ENCODE assay signal across 8 cellular contexts in genomic region chr20:6769953-6770831, GRCh38. TPM values are rescaled to one million over a fixed set of nuclear protein-coding genes. Genes with fewer than 3 reads are reported as not detected.
A peak's percentile ranks its signal among the peaks of the same experiment; 100 is the strongest.
DNase-seq lines count a peak whose midpoint lies in the region; ATAC-seq and TF ChIP-seq lines count a peak whose summit lies in the region.

No MANE protein-coding gene starts in this region.

- DNase-seq in H4 (ENCODE audit: low spot score), result peak; percentile 31
- DNase-seq in MCF 10A (ENCODE audit: unreplicated experiment), result no peak
- DNase-seq in iPS-NIHi7 (ENCODE audit: extremely low spot score), result peak; percentile 47
- peak; percentile 76 for DNase-seq in sigmoid colon
- no peak for DNase-seq in activated naive CD4-positive, alpha-beta T cell treated with anti-CD3 and anti-CD28 coated beads for 36 hours

- intact Hi-C loops in MCF 10A (cut with micrococcal nuclease) (loop anchor here (5.0 kb wide), 4 partner anchors 57 to 593 kb away; no protein-coding TSS in a partner anchor), sigmoid colon (cut with DNase I) (loop anchor here (5.0 to 10.0 kb wide), 4 partner anchors 135 to 1155 kb away; no protein-coding TSS in a partner anchor)
- intact Hi-C loops in activated naive CD4-positive, alpha-beta T cell treated with anti-CD3 and anti-CD28 coated beads for 36 hours (cut with micrococcal nuclease), result loop anchor here (5.0 kb wide), 1 partner anchor 1952 kb away; no protein-coding TSS in a partner anchor

- H3K9me3 ChIP-seq in sigmoid colon, result no peaks in the 10 kb centered on the region

- CTCF ChIA-PET in MCF 10A (lab: Yijun Ruan, JAX), result interaction anchor here (0.5 to 2.5 kb wide), 22 partner anchors 11 to 1089 kb away, joined by 3 to 15 read pairs (median 4); no protein-coding TSS in a partner anchor
- CTCF ChIA-PET in activated naive CD4-positive, alpha-beta T cell treated with anti-CD3 and anti-CD28 coated beads for 36 hours (lab: Charles Lee), result interaction anchor here (0.6 kb wide), 1 partner anchor 515 kb away, joined by 6 read pairs; no protein-coding TSS in a partner anchor

- H3K36me3 Mint-ChIP-seq in MCF 10A (ENCODE audit: insufficient read depth, unreplicated experiment), result no peaks in the 10 kb centered on the region
- H3K36me3 Mint-ChIP-seq in activated naive CD4-positive, alpha-beta T cell treated with anti-CD3 and anti-CD28 coated beads for 36 hours (ENCODE audit: low read depth), result no peaks in the 10 kb centered on the region

- H3K27ac Mint-ChIP-seq in MCF 10A (ENCODE audit: low read depth, unreplicated experiment), result no peak overlapping the region
- no peak overlapping the region for H3K27ac Mint-ChIP-seq in activated naive CD4-positive, alpha-beta T cell treated with anti-CD3 and anti-CD28 coated beads for 36 hours

- TF ChIP-seq CTCF in MCF 10A (IDR thresholded peaks at IDR 0.05; ENCODE audit: unreplicated experiment) (no peak), sigmoid colon (IDR thresholded peaks at IDR 0.05) (no peak)

- POLR2A ChIA-PET in MCF 10A (lab: Yijun Ruan, JAX), result interaction anchor here (0.5 to 2.1 kb wide), 9 partner anchors 11 to 507 kb away, joined by 3 to 14 read pairs (median 3); no protein-coding TSS in a partner anchor

- H3K4me1 ChIP-seq in sigmoid colon, result peaks cover 0 to 24% (median 21%) of the 10 kb centered on the region in 4 donors

- TF ChIP-seq EP300 in sigmoid colon (IDR thresholded peaks at IDR 0.05), result no peak

- no peaks in the 10 kb centered on the region for H3K27me3 Mint-ChIP-seq in MCF 10A (ENCODE audit: insufficient read depth, unreplicated experiment)
- H3K27me3 Mint-ChIP-seq in activated naive CD4-positive, alpha-beta T cell treated with anti-CD3 and anti-CD28 coated beads for 36 hours (ENCODE audit: low read depth), result peaks cover 49% of the 10 kb centered on the region

- H3K4me3 ChIP-seq in sigmoid colon, result peak overlapping the region; percentile 36 to 70 (median 64)

- H3K4me3 Mint-ChIP-seq in MCF 10A (ENCODE audit: unreplicated experiment), result peak overlapping the region; percentile 86
- no peak overlapping the region for H3K4me3 Mint-ChIP-seq in activated naive CD4-positive, alpha-beta T cell treated with anti-CD3 and anti-CD28 coated beads for 36 hours

- H3K27me3 ChIP-seq in sigmoid colon, result peaks cover 0 to 35% (median 13%) of the 10 kb centered on the region in 3 donors

- H3K9me3 Mint-ChIP-seq in MCF 10A (ENCODE audit: unreplicated experiment), result no peaks in the 10 kb centered on the region
- H3K9me3 Mint-ChIP-seq in activated naive CD4-positive, alpha-beta T cell treated with anti-CD3 and anti-CD28 coated beads for 36 hours, result no peaks in the 10 kb centered on the region

- ATAC-seq in HG03378 (IDR thresholded peaks at IDR 0.05; ENCODE audit: unreplicated experiment) (no peak), GM21717 (IDR thresholded peaks at IDR 0.05; ENCODE audit: unreplicated experiment) (no peak)
- no peak for ATAC-seq in activated CD4-positive, CD25-positive, alpha-beta regulatory T cell treated with anti-CD3 and anti-CD28 coated beads, Interleukin-2, amount 50 U/mL, for 24 hours

- BruUV-seq in MCF 10A (replicated peaks; lab: Mats Ljungman, UMichigan), result no TSS peak

- H3K36me3 ChIP-seq in sigmoid colon, result no peaks in the 10 kb centered on the region

- no peak for TF ChIP-seq POLR2A in sigmoid colon (IDR thresholded peaks at IDR 0.05)

- H3K27ac ChIP-seq in sigmoid colon, result no peak overlapping the region

- H3K4me1 Mint-ChIP-seq in MCF 10A (ENCODE audit: insufficient read depth, unreplicated experiment), result peaks cover 20% of the 10 kb centered on the region
- peaks cover 8% of the 10 kb centered on the region for H3K4me1 Mint-ChIP-seq in activated naive CD4-positive, alpha-beta T cell treated with anti-CD3 and anti-CD28 coated beads for 36 hours (ENCODE audit: low read depth)

- WGBS in sigmoid colon, 2 donors, result 3 to 8% methylated on average over 55 of the region's 55 CpGs

RNA-seq across cellular contexts. Expression of gene BMP2, which starts 2.7 kb away (rescaled TPM):
- 0.97 and 1.1 TPM in 2 replicates for total RNA-seq in H4 (2014; rRNA removed; shearing (Covaris generic))
- 6.7 and 7.7 TPM in 2 replicates for total RNA-seq in MCF 10A (2022)
- 1 to 10 TPM; 2.6 to 3.2 (median 2.8) TPM for total RNA-seq in sigmoid colon
- polyA plus RNA-seq in sigmoid colon, result 10 to 100 TPM; 13.2 to 15.0 (median 13.7) TPM
- total RNA-seq in activated naive CD4-positive, alpha-beta T cell treated with anti-CD3 and anti-CD28 coated beads for 36 hours, result not detected

Comparison
In these comparisons a context has a peak if more than half of its experiments do, and no peak if none do; other contexts are left out.
1. DNase-seq: peak in H4 (single experiment), iPS-NIHi7 (single experiment) and sigmoid colon (single experiment); none in MCF 10A (single experiment) and activated naive CD4-positive, alpha-beta T cell treated with anti-CD3 and anti-CD28 coated beads for 36 hours (single experiment).